ENCODE assay signal across 8 cellular contexts in genomic region chr17:3002538-3003301, GRCh38.
DNase-seq lines count a peak whose midpoint lies in the region; ATAC-seq and TF ChIP-seq lines count a peak whose summit lies in the region.

No MANE protein-coding gene starts in this region.

- no peaks in the 10 kb centered on the region for H3K27me3 Mint-ChIP-seq in activated CD4-positive, alpha-beta T cell treated with anti-CD3 and anti-CD28 coated beads for 36 hours
- no peaks in the 10 kb centered on the region for H3K27me3 Mint-ChIP-seq in activated CD4-positive, alpha-beta T cell treated with anti-CD3 and anti-CD28 coated beads, Interleukin-2, amount 10 ng/mL, durations not matched to agents 7 days and 5 days
- no peaks in the 10 kb centered on the region for H3K27me3 Mint-ChIP-seq in Calu3 (ENCODE audit: unreplicated experiment)

- H3K14ac ChIP-seq in mesenchymal stem cell (ENCODE audit: low read length in 2 of 2), result no peak overlapping the region

- H3K9ac ChIP-seq in mesenchymal stem cell (ENCODE audit: low read length), result no peak overlapping the region

- WGBS in mesenchymal stem cell, result 90% methylated on average over 14 of the region's 14 CpGs

- H3K4me2 ChIP-seq in mesenchymal stem cell (ENCODE audit: low read length, poor library complexity, severe bottlenecking), result no peak overlapping the region

- no peaks in the 10 kb centered on the region for H3K36me3 Mint-ChIP-seq in activated CD4-positive, alpha-beta T cell treated with anti-CD3 and anti-CD28 coated beads for 36 hours (ENCODE audit: low read depth)
- no peaks in the 10 kb centered on the region for H3K36me3 Mint-ChIP-seq in activated CD4-positive, alpha-beta T cell treated with anti-CD3 and anti-CD28 coated beads, Interleukin-2, amount 10 ng/mL, durations not matched to agents 7 days and 5 days (ENCODE audit: low read depth)
- peaks cover 36% of the 10 kb centered on the region for H3K36me3 Mint-ChIP-seq in Calu3 (ENCODE audit: insufficient read depth, unreplicated experiment)

- H3K4me3 ChIP-seq in mesenchymal stem cell (ENCODE audit: insufficient read depth in 1 of 2, low read depth in 1 of 2, low read length in 2 of 2), result no peak overlapping the region

- peak overlapping the region; percentile 10 for H4K8ac ChIP-seq in mesenchymal stem cell (ENCODE audit: low read length)

- H2AK5ac ChIP-seq in mesenchymal stem cell (ENCODE audit: low read length, severe bottlenecking), result no peak overlapping the region

- H3K18ac ChIP-seq in mesenchymal stem cell (ENCODE audit: low read depth in 1 of 2, low read length in 2 of 2), result no peak overlapping the region

- H2AFZ ChIP-seq in mesenchymal stem cell (ENCODE audit: low read depth, low read length), result no peak overlapping the region

- no peak overlapping the region for H4K91ac ChIP-seq in mesenchymal stem cell (ENCODE audit: low read length)

- CTCF ChIA-PET in activated CD4-positive, alpha-beta T cell treated with anti-CD3 and anti-CD28 coated beads for 36 hours (lab: Charles Lee), result interaction anchor here (1.1 kb wide), 1 partner anchor 188 kb away, joined by 3 read pairs; no protein-coding TSS in a partner anchor
- CTCF ChIA-PET in activated CD4-positive, alpha-beta T cell treated with anti-CD3 and anti-CD28 coated beads, Interleukin-2, amount 10 ng/mL, durations not matched to agents 7 days and 5 days (lab: Charles Lee), result interaction anchor here (0.7 kb wide), 1 partner anchor 155 kb away, joined by 4 read pairs; no protein-coding TSS in a partner anchor
- CTCF ChIA-PET in Calu3 (lab: Charles Lee), result interaction anchor here (1.3 to 2.2 kb wide), 2 partner anchors 10 to 154 kb away, joined by 6 to 9 read pairs; no protein-coding TSS in a partner anchor

- peak overlapping the region; percentile 9 for H3K27ac Mint-ChIP-seq in activated CD4-positive, alpha-beta T cell treated with anti-CD3 and anti-CD28 coated beads for 36 hours
- no peak overlapping the region for H3K27ac Mint-ChIP-seq in activated CD4-positive, alpha-beta T cell treated with anti-CD3 and anti-CD28 coated beads, Interleukin-2, amount 10 ng/mL, durations not matched to agents 7 days and 5 days
- H3K27ac Mint-ChIP-seq in Calu3 (ENCODE audit: unreplicated experiment), result no peak overlapping the region

- H2BK15ac ChIP-seq in mesenchymal stem cell (ENCODE audit: low read depth, poor library complexity, severe bottlenecking), result no peak overlapping the region

- ATAC-seq in activated CD4-positive, alpha-beta T cell treated with anti-CD3 and anti-CD28 coated beads for 36 hours, result no peak
- ATAC-seq in HG02852 (IDR thresholded peaks at IDR 0.05; ENCODE audit: unreplicated experiment), result peak; percentile 70

- H3K79me1 ChIP-seq in mesenchymal stem cell (replicated peaks; ENCODE audit: low read length, poor library complexity, severe bottlenecking), result no peaks in the 10 kb centered on the region

- peak overlapping the region in 1 of 2 experiments; percentile 37 for H2BK12ac ChIP-seq in mesenchymal stem cell (ENCODE audit: low read length in 2 of 2)

- no peak overlapping the region for H3K4ac ChIP-seq in mesenchymal stem cell (ENCODE audit: low read depth in 1 of 2, low read length in 2 of 2)

- no peaks in the 10 kb centered on the region for H3K9me3 Mint-ChIP-seq in activated CD4-positive, alpha-beta T cell treated with anti-CD3 and anti-CD28 coated beads for 36 hours (ENCODE audit: low read depth)
- H3K9me3 Mint-ChIP-seq in activated CD4-positive, alpha-beta T cell treated with anti-CD3 and anti-CD28 coated beads, Interleukin-2, amount 10 ng/mL, durations not matched to agents 7 days and 5 days, result no peaks in the 10 kb centered on the region
- H3K9me3 Mint-ChIP-seq in Calu3 (ENCODE audit: low read depth, unreplicated experiment), result no peaks in the 10 kb centered on the region

- no peak overlapping the region for H2BK5ac ChIP-seq in mesenchymal stem cell (ENCODE audit: low read depth, low read length, poor library complexity, severe bottlenecking)

- no peak overlapping the region for H3K23ac ChIP-seq in mesenchymal stem cell (ENCODE audit: low read length in 2 of 2)

- no peaks in the 10 kb centered on the region for H3K27me3 ChIP-seq in mesenchymal stem cell (ENCODE audit: control insufficient read depth in 1 of 2, insufficient read depth in 1 of 2, low read length in 2 of 2)

- no peak for DNase-seq in activated CD4-positive, alpha-beta T cell treated with anti-CD3 and anti-CD28 coated beads for 36 hours
- no peak for DNase-seq in activated CD4-positive, alpha-beta T cell treated with anti-CD3 and anti-CD28 coated beads, Interleukin-2, amount 10 ng/mL, durations not matched to agents 7 days and 5 days
- DNase-seq in OCI-M1 (lab: John Stamatoyannopoulos, UW) (peak; percentile 1), mesenchymal stem cell (no peak), islet precursor cell (no peak), Calu3 (no peak)
- no peak for DNase-seq in activated CD8-positive, alpha-beta memory T cell treated with anti-CD3 and anti-CD28 coated beads, Interleukin-2, amount 50 U/mL, for 48 hours

- H2BK120ac ChIP-seq in mesenchymal stem cell (ENCODE audit: low read depth, low read length), result no peak overlapping the region

- H3K27ac ChIP-seq in mesenchymal stem cell (ENCODE audit: low read length, poor library complexity, severe bottlenecking), result no peak overlapping the region

- H3K36me3 ChIP-seq in mesenchymal stem cell (ENCODE audit: control insufficient read depth in 1 of 2, insufficient read depth in 2 of 2, low read depth in 1 of 2, low read length in 2 of 2), result peaks cover 0 to 23% of the 10 kb centered on the region in 2 experiments

- no peak for TF ChIP-seq CTCF in Calu3 (IDR thresholded peaks at IDR 0.05; ENCODE audit: unreplicated experiment)

- POLR2A ChIA-PET in activated CD4-positive, alpha-beta T cell treated with anti-CD3 and anti-CD28 coated beads for 36 hours (lab: Charles Lee), result no interaction called here
- POLR2A ChIA-PET in activated CD4-positive, alpha-beta T cell treated with anti-CD3 and anti-CD28 coated beads, Interleukin-2, amount 10 ng/mL, durations not matched to agents 7 days and 5 days (lab: Charles Lee), result no interaction called here

- H3K4me1 ChIP-seq in mesenchymal stem cell (ENCODE audit: control insufficient read depth, insufficient read depth, low read depth, low read length), result peaks cover 34% of the 10 kb centered on the region

- intact Hi-C loops in activated CD4-positive, alpha-beta T cell treated with anti-CD3 and anti-CD28 coated beads for 36 hours (cut with DNase I, micrococcal nuclease), result no loop called here
- intact Hi-C loops in Calu3 (cut with micrococcal nuclease; ENCODE audit: unreplicated experiment), result no loop called here

- peaks cover 25% of the 10 kb centered on the region for H3K4me1 Mint-ChIP-seq in activated CD4-positive, alpha-beta T cell treated with anti-CD3 and anti-CD28 coated beads for 36 hours
- H3K4me1 Mint-ChIP-seq in activated CD4-positive, alpha-beta T cell treated with anti-CD3 and anti-CD28 coated beads, Interleukin-2, amount 10 ng/mL, durations not matched to agents 7 days and 5 days, result peaks cover 4% of the 10 kb centered on the region
- peaks cover 27% of the 10 kb centered on the region for H3K4me1 Mint-ChIP-seq in Calu3 (ENCODE audit: low read depth, unreplicated experiment)

- BruUV-seq in Calu3 (replicated peaks; lab: Mats Ljungman, UMichigan), result no TSS peak

- H3K9me3 ChIP-seq in mesenchymal stem cell (ENCODE audit: control insufficient read depth, low read length), result no peaks in the 10 kb centered on the region

- H3K4me3 Mint-ChIP-seq in activated CD4-positive, alpha-beta T cell treated with anti-CD3 and anti-CD28 coated beads for 36 hours, result no peak overlapping the region
- no peak overlapping the region for H3K4me3 Mint-ChIP-seq in activated CD4-positive, alpha-beta T cell treated with anti-CD3 and anti-CD28 coated beads, Interleukin-2, amount 10 ng/mL, durations not matched to agents 7 days and 5 days
- no peak overlapping the region for H3K4me3 Mint-ChIP-seq in Calu3 (ENCODE audit: low read depth, unreplicated experiment)
